ENCODE assay signal across 13 cellular contexts in the genomic region with DNA sequence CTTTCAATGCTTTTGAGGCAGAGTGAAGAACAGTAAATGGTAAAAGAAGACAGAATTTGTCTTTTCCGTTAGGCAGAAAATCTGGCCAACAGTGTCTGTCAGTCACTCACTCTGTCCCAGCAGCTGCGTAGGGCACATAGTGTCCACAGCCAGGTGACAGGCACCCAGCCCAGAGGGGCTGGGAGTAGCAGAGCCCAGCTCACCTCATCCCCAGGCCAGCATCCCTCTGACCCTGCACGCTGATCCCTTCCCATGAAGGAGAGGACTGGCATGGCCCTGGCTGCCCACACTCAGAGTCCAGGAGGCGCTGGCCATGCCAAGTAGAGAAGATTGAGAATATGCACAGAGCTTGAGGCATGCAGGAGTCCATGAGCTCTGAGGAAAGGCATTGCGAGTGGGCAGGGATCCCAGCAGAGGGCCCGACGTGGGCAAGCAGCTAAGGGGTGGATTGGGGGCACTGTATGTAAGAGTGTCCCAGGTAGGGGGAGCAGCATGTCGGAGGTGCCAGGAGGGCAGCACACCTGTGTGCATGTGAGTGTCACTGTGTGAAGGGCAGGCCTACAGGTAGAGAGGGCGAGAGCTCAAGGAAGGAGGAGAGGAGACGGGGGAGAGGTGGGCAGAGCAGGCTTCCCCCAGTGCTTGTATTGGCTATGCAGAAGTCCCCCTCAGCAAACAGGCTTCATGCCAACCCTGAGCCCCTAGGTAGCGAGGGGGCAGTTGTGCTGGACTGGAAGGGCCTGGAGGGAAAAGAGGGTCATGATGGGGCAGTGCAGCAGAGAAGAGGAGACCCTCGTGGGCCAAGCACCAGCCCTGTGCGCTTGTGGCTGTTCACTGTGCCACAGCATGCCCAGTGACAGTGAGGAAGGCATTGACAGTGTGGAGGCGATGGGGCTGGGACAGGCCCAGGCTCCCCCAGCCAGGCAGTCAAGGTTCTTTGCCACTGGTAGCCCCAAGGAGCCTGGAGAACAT.
"Had no signal": no experiment of that assay in that cellular context is flagged by ENCODE, and none has a peak within 500 bp of the region (broad histone marks: within the 10 kb centered on the region; RNA-seq: fewer than 3 reads in every experiment).

No MANE protein-coding gene starts in this region.

- H3K36me3 Mint-ChIP-seq: memory B cell; naive thymus-derived CD8-positive, alpha-beta T cell had no signal

- ATAC-seq: left ventricle myocardium superior; naive thymus-derived CD8-positive, alpha-beta T cell had no signal

- H3K4me3 Mint-ChIP-seq: activated naive CD4-positive, alpha-beta T cell treated with anti-CD3 and anti-CD28 coated beads for 36 hours; memory B cell; naive thymus-derived CD8-positive, alpha-beta T cell had no signal

- FAIRE-seq: urothelium cell line had no signal

- H3K4me1 Mint-ChIP-seq: memory B cell had no signal

- H3K27ac ChIP-seq: right atrium auricular region had no signal

- H3K4me3 ChIP-seq: right atrium auricular region, smooth muscle cell had no signal

- H3K4me2 ChIP-seq: smooth muscle cell had no signal

- H3K36me3 ChIP-seq: right atrium auricular region had no signal

- DNase-seq: activated CD4-positive, alpha-beta T cell treated with anti-CD3 and anti-CD28 coated beads for 1 hour; activated CD4-positive, alpha-beta T cell treated with anti-CD3 and anti-CD28 coated beads, Interleukin-2, amount 50 U/mL, for 4 hours; activated naive CD4-positive, alpha-beta T cell treated with anti-CD3 and anti-CD28 coated beads for 36 hours; hippocampal formation; left ventricle myocardium superior; naive thymus-derived CD8-positive, alpha-beta T cell; nucleus accumbens; T-helper 1 cell had no signal

- H3K9me3 Mint-ChIP-seq: activated naive CD4-positive, alpha-beta T cell treated with anti-CD3 and anti-CD28 coated beads for 36 hours; activated T-helper 2 cell treated with anti-CD3 and anti-CD28 coated beads, Interferon-gamma antibody, Interleukin-2, Interleukin-4, amounts not matched to agents 10 μg/mL and 5 μg/mL and 100 μg/mL, durations not matched to agents 14 hours and 24 hours and 36 hours; memory B cell; naive thymus-derived CD8-positive, alpha-beta T cell had no signal

- H3K9me3 ChIP-seq: right atrium auricular region had no signal

- H3K27me3 ChIP-seq: right atrium auricular region had no signal
